In the genomic region with DNA sequence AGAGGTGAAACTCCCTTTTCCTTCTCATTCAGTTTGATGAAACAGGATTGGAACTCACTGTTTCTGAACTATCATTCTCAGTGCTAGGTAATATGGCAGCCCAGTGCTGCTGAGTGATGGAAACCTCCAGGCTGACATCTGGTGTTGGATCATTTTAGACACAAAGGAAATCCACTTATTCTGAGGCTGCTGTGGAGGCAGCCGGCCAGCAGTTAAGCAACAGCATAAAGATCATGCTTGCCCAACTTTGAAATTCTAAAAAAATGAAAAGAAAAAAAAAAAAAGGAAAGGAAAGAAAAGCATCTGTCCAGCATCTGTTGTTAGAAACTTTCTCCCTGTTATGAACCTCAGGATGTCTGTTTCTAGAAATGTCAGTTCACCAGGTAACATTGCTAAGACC, we compare ENCODE assay signal across 1 cellular context.
TF ChIP-seq lines count a peak whose summit lies in the region.

No MANE protein-coding gene starts in this region.

TF ChIP-seq in H1, 55 proteins besides CTCF, POLR2A, EP300 and RAD21:
- no peak for TF ChIP-seq JUND (IDR thresholded peaks at IDR 0.05; ENCODE audit: low read length)
- no peak for TF ChIP-seq CEBPB (IDR thresholded peaks at IDR 0.05; ENCODE audit: low read depth, low read length)
- no peak for TF ChIP-seq SP4 (IDR thresholded peaks at IDR 0.05; ENCODE audit: low read length)
- TF ChIP-seq RNF2 (IDR thresholded peaks at IDR 0.05; ENCODE audit: borderline replicate concordance, low read depth, low read length, missing control alignments, poor library complexity, severe bottlenecking) = no peak
- no peak for TF ChIP-seq SIRT6 (IDR thresholded peaks at IDR 0.05; ENCODE audit: low read length)
- no peak for TF ChIP-seq HDAC6 (IDR thresholded peaks at IDR 0.05; ENCODE audit: low read depth, low read length)
- TF ChIP-seq NRF1 (IDR thresholded peaks at IDR 0.05; ENCODE audit: low read depth, low read length) = no peak
- TF ChIP-seq SAP30 (IDR thresholded peaks at IDR 0.05; ENCODE audit: insufficient read depth, insufficient replicate concordance, low read length) = no peak
- TF ChIP-seq TAF1 (IDR thresholded peaks at IDR 0.05; ENCODE audit: low read depth, low read length) = no peak
- TF ChIP-seq KDM4A (IDR thresholded peaks at IDR 0.05; ENCODE audit: low read depth, low read length, severe bottlenecking) = no peak
- TF ChIP-seq, protein P1, sequence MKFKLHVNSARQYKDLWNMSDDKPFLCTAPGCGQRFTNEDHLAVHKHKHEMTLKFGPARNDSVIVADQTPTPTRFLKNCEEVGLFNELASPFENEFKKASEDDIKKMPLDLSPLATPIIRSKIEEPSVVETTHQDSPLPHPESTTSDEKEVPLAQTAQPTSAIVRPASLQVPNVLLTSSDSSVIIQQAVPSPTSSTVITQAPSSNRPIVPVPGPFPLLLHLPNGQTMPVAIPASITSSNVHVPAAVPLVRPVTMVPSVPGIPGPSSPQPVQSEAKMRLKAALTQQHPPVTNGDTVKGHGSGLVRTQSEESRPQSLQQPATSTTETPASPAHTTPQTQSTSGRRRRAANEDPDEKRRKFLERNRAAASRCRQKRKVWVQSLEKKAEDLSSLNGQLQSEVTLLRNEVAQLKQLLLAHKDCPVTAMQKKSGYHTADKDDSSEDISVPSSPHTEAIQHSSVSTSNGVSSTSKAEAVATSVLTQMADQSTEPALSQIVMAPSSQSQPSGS (IDR thresholded peaks at IDR 0.05; ENCODE audit: low read length) = no peak
- no peak for TF ChIP-seq CTBP2 (IDR thresholded peaks at IDR 0.05; ENCODE audit: borderline replicate concordance, insufficient read depth, insufficient read length, low read length)
- TF ChIP-seq BCL11A (IDR thresholded peaks at IDR 0.05; ENCODE audit: low read depth in 2 of 2, low read length in 2 of 2) = no peak
- TF ChIP-seq SRF (IDR thresholded peaks at IDR 0.05; ENCODE audit: low read depth, low read length) = no peak
- TF ChIP-seq POLR2AphosphoS5 (IDR thresholded peaks at IDR 0.05; ENCODE audit: low read depth, low read length) = no peak
TF ChIP-seq in H1: peak in this region for 0.
